Comparison of ENCODE assay signal across 8 cellular contexts in genomic region chr17:30707724-30708240, GRCh38.
A peak's percentile ranks its signal among the peaks of the same experiment; 100 is the strongest.
DNase-seq lines count a peak whose midpoint lies in the region; ATAC-seq and TF ChIP-seq lines count a peak whose summit lies in the region.
"Not testable (repeated sequence)": the region's sequence is repeated elsewhere in the genome, so short reads cannot be mapped to it uniquely, and the experiment has no call there.

No MANE protein-coding gene starts in this region.

- peak overlapping the region; percentile 46 to 72; a peak in 3 of 4 replicates for H3K4me3 ChIP-seq in DND-41 (ENCODE audit: low read depth in 1 of 2, low read length in 2 of 2)
- peak overlapping the region; percentile 96 for H3K4me3 ChIP-seq in OCI-LY7 (ENCODE audit: low read depth, low read length, poor library complexity, severe bottlenecking)
- H3K4me3 ChIP-seq in ectodermal cell (ENCODE audit: insufficient read depth, low read depth, low read length): peak overlapping the region; percentile 73
- peak overlapping the region; percentile 65 for H3K4me3 ChIP-seq in iPS-20b (ENCODE audit: low read length)
- peak overlapping the region; percentile 61 to 66 for H3K4me3 ChIP-seq in neutrophil (ENCODE audit: low read depth in 1 of 2, low read length in 1 of 2)

- not testable (repeated sequence) for H3K27ac Mint-ChIP-seq in activated CD8-positive, alpha-beta memory T cell treated with anti-CD3 and anti-CD28 coated beads, Interleukin-2, amount 10 ng/mL, durations not matched to agents 7 days and 5 days
- peak overlapping the region; percentile 96 for H3K27ac Mint-ChIP-seq in type B pancreatic cell

- H3K4me1 ChIP-seq in DND-41 (ENCODE audit: insufficient read depth, low read length): peaks cover 32% of the 10 kb centered on the region
- H3K4me1 ChIP-seq in OCI-LY7 (ENCODE audit: insufficient read depth, low read length, poor library complexity, severe bottlenecking): peaks cover 37% of the 10 kb centered on the region
- not testable (repeated sequence) for H3K4me1 ChIP-seq in ectodermal cell (ENCODE audit: control insufficient read depth, insufficient read depth, low read length); iPS-20b (ENCODE audit: insufficient read depth, low read length)
- H3K4me1 ChIP-seq in neutrophil (ENCODE audit: control insufficient read depth in 1 of 2, insufficient read depth in 1 of 2, low read depth in 1 of 2, low read length in 1 of 2): peaks cover 20 to 41% of the 10 kb centered on the region in 2 experiments

- H3K79me2 ChIP-seq in DND-41 (ENCODE audit: insufficient read depth, low read length): peaks cover 34% of the 10 kb centered on the region
- peaks cover 34% of the 10 kb centered on the region for H3K79me2 ChIP-seq in OCI-LY7 (ENCODE audit: insufficient read depth, low read depth, low read length)

- not testable (repeated sequence) for H3K9me3 ChIP-seq in DND-41 (ENCODE audit: insufficient read depth, low read length, severe bottlenecking); OCI-LY7 (ENCODE audit: low read length); ectodermal cell (ENCODE audit: control insufficient read depth, low read length); iPS-20b (ENCODE audit: insufficient read depth, low read depth, low read length); neutrophil

- TF ChIP-seq CTCF in DND-41 (IDR thresholded peaks at IDR 0.05; ENCODE audit: borderline replicate concordance, extremely low read depth, low read length, poor library complexity, severe bottlenecking); neutrophil (IDR thresholded peaks at IDR 0.05); type B pancreatic cell (conservative IDR thresholded peaks at IDR 0.05): not testable (repeated sequence)
- TF ChIP-seq CTCF in OCI-LY7 (conservative IDR thresholded peaks at IDR 0.05; ENCODE audit: low read length): 0 out of 2 replicates have a peak, but pooled peaks have one; percentile 7

- peaks cover 22% of the 10 kb centered on the region for H3K4me1 Mint-ChIP-seq in activated CD8-positive, alpha-beta memory T cell treated with anti-CD3 and anti-CD28 coated beads, Interleukin-2, amount 10 ng/mL, durations not matched to agents 7 days and 5 days
- H3K4me1 Mint-ChIP-seq in type B pancreatic cell (ENCODE audit: unreplicated experiment): peaks cover 21% of the 10 kb centered on the region

- H3K4me2 ChIP-seq in DND-41 (ENCODE audit: insufficient read depth, low read length) (peak overlapping the region; percentile 81), OCI-LY7 (ENCODE audit: low read length) (peak overlapping the region; percentile 82)

- peak; percentile 51 for DNase-seq in DND-41
- peak; percentile 95 for DNase-seq in KBM-7
- DNase-seq in OCI-LY7 (ENCODE audit: low spot score): peak; percentile 75
- not testable (repeated sequence) for DNase-seq in activated CD8-positive, alpha-beta memory T cell treated with anti-CD3 and anti-CD28 coated beads, Interleukin-2, amount 10 ng/mL, durations not matched to agents 7 days and 5 days; type B pancreatic cell (ENCODE audit: extremely low spot score, unreplicated experiment)

- in situ Hi-C loops in KBM-7 (cut with MboI; ENCODE audit: low pct_unique_long_range_greater_than_20kb, low sequenced_read_pairs): not testable (repeated sequence)

- BruUV-seq in OCI-LY7 (replicated peaks; lab: Mats Ljungman, UMichigan): not testable (repeated sequence)

- H3K9ac ChIP-seq in DND-41 (ENCODE audit: low read depth, low read length): peak overlapping the region; percentile 73
- H3K9ac ChIP-seq in iPS-20b (ENCODE audit: low read depth, low read length): peak overlapping the region; percentile 94; the same call in 1 of the 2 replicates

- not testable (repeated sequence) for H3K27me3 ChIP-seq in DND-41 (ENCODE audit: insufficient read depth, low read length, poor library complexity); ectodermal cell (ENCODE audit: control insufficient read depth, insufficient read depth, low read length, poor library complexity, severe bottlenecking); iPS-20b (ENCODE audit: insufficient read depth, low read length)
- peaks cover 67% of the 10 kb centered on the region for H3K27me3 ChIP-seq in neutrophil

- ATAC-seq in DND-41 (ENCODE audit: insufficient read depth, low read depth): peak; percentile 36; the same call in 2 of the 3 replicates
- not testable (repeated sequence) for ATAC-seq in activated CD8-positive, alpha-beta memory T cell treated with anti-CD3 and anti-CD28 coated beads, Interleukin-2, amount 10 ng/mL, durations not matched to agents 7 days and 5 days

- peaks cover 66% of the 10 kb centered on the region for H3K27me3 Mint-ChIP-seq in activated CD8-positive, alpha-beta memory T cell treated with anti-CD3 and anti-CD28 coated beads, Interleukin-2, amount 10 ng/mL, durations not matched to agents 7 days and 5 days
- H3K27me3 Mint-ChIP-seq in type B pancreatic cell: not testable (repeated sequence)

- not testable (repeated sequence) for H3K9me3 Mint-ChIP-seq in activated CD8-positive, alpha-beta memory T cell treated with anti-CD3 and anti-CD28 coated beads, Interleukin-2, amount 10 ng/mL, durations not matched to agents 7 days and 5 days (ENCODE audit: low read depth); type B pancreatic cell

- H3K27ac ChIP-seq in DND-41 (ENCODE audit: low read length) (peak overlapping the region; percentile 88), OCI-LY7 (ENCODE audit: low read depth, low read length, poor library complexity, severe bottlenecking) (peak overlapping the region; percentile 76), ectodermal cell (ENCODE audit: insufficient read depth, low read depth, low read length, poor library complexity, severe bottlenecking) (peak overlapping the region; percentile 93)
- H3K27ac ChIP-seq in iPS-20b (ENCODE audit: low read length); neutrophil: not testable (repeated sequence)

- peak overlapping the region; percentile 84 for H3K4me3 Mint-ChIP-seq in activated CD8-positive, alpha-beta memory T cell treated with anti-CD3 and anti-CD28 coated beads, Interleukin-2, amount 10 ng/mL, durations not matched to agents 7 days and 5 days
- peak overlapping the region; percentile 99 for H3K4me3 Mint-ChIP-seq in type B pancreatic cell

- H3K9me2 ChIP-seq in OCI-LY7 (ENCODE audit: insufficient read depth, low read length): not testable (repeated sequence)

- CTCF ChIA-PET in OCI-LY7 (lab: Charles Lee; ENCODE audit: unreplicated experiment): not testable (repeated sequence)
- CTCF ChIA-PET in activated CD8-positive, alpha-beta memory T cell treated with anti-CD3 and anti-CD28 coated beads, Interleukin-2, amount 10 ng/mL, durations not matched to agents 7 days and 5 days (lab: Charles Lee): interaction anchor here (1.9 kb wide), 1 partner anchor 9 kb away, joined by 8 read pairs; no protein-coding TSS in a partner anchor

- intact Hi-C loops in OCI-LY7 (cut with micrococcal nuclease; ENCODE audit: unreplicated experiment): loop anchor here (5.0 kb wide), 3 partner anchors 105 to 330 kb away; partner anchors contain the start of genes CPD and CRLF3

- not testable (repeated sequence) for H3K36me3 Mint-ChIP-seq in activated CD8-positive, alpha-beta memory T cell treated with anti-CD3 and anti-CD28 coated beads, Interleukin-2, amount 10 ng/mL, durations not matched to agents 7 days and 5 days; type B pancreatic cell

- not testable (repeated sequence) for H3K36me3 ChIP-seq in DND-41 (ENCODE audit: insufficient read depth, low read length); OCI-LY7 (ENCODE audit: insufficient read depth, low read length); ectodermal cell (ENCODE audit: control insufficient read depth, insufficient read depth, low read length); iPS-20b (ENCODE audit: insufficient read depth, low read depth, low read length); neutrophil

- H4K20me1 ChIP-seq in DND-41 (ENCODE audit: insufficient read depth, low read length): peaks cover 25% of the 10 kb centered on the region
- H4K20me1 ChIP-seq in OCI-LY7 (ENCODE audit: insufficient read depth, low read length): not testable (repeated sequence)

- POLR2A ChIA-PET in OCI-LY7 (lab: Charles Lee): interaction anchor here (0.8 kb wide), 1 partner anchor 9 kb away, joined by 3 read pairs; no protein-coding TSS in a partner anchor

- H2AFZ ChIP-seq in DND-41 (ENCODE audit: low read depth, low read length) (peak overlapping the region; percentile 96), OCI-LY7 (ENCODE audit: low read length) (peak overlapping the region; percentile 84)

- 0 to 1% methylated on average over 18 of the region's 18 CpGs for WGBS in ectodermal cell, 2 experiments
